In the genomic region with DNA sequence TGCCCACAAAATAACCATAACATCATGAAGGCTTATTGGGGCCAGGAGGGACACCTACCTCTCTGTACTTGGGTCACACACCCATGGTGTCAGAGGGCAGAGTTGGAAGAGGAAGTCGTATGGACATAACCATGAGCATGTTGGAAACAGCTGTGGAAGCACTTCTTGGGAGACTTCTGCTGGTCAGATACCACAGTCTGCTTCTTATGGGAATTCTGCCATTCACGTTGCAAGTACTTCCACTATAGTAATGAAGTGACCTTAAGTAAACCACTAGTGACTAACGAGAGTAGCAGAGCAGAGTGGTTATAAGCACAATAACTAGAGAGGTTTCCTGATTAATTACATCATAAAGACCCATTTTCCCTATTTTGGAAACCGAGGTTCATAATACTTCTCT, we compare ENCODE assay signal across 17 cellular contexts.
DNase-seq lines count a peak whose midpoint lies in the region; ATAC-seq, FAIRE-seq and TF ChIP-seq lines count a peak whose summit lies in the region.
"Had no signal": no experiment of that assay in that cellular context is flagged by ENCODE, and none has a peak within 500 bp of the region (broad histone marks: within the 10 kb centered on the region; RNA-seq: fewer than 3 reads in every experiment).

No MANE protein-coding gene starts in this region.

- no peak overlapping the region for H3K56ac ChIP-seq in H9 (ENCODE audit: insufficient read length, low read depth, low read length)

- H3K79me2 ChIP-seq in H9 (ENCODE audit: insufficient read depth, low read length) = no peaks in the 10 kb centered on the region

- no peak overlapping the region for H2AFZ ChIP-seq in H9 (ENCODE audit: low read length)

- no peak overlapping the region for H3K9ac ChIP-seq in H9 (ENCODE audit: extremely low read depth, insufficient read length, low read length)
- H3K9ac ChIP-seq: BLaER1 had no signal

- no peaks in the 10 kb centered on the region for H3K36me3 Mint-ChIP-seq in H9 (ENCODE audit: insufficient read depth in 1 of 3, low read depth in 3 of 3)
- H3K36me3 Mint-ChIP-seq in stimulated activated effector memory CD8-positive, alpha-beta T cell treated with anti-CD3 and anti-CD28 coated beads, Interleukin-12 subunit alpha, Interleukin-12 subunit beta, amount 100 ng/mL, for 72 hours = no peaks in the 10 kb centered on the region
- no peaks in the 10 kb centered on the region for H3K36me3 Mint-ChIP-seq in activated T-helper 1 cell treated with anti-CD3 and anti-CD28 coated beads, Interleukin-12 subunit alpha, Interleukin-12 subunit beta, Interleukin-2, Interleukin-4 antibody, amounts not matched to agents 30 ng/mL and 10 ng/mL and 1 ng/mL, durations not matched to agents 14 hours and 24 hours and 36 hours (ENCODE audit: low read depth)
- H3K36me3 Mint-ChIP-seq: CD8-positive, alpha-beta memory T cell had no signal

- peaks cover 6% of the 10 kb centered on the region; the same call in 1 of the 2 replicates for H3K4me1 ChIP-seq in H9 (ENCODE audit: insufficient read depth, low read length)
- H3K4me1 ChIP-seq: BLaER1 had no signal

- H3K4me2 ChIP-seq in H9 (ENCODE audit: insufficient read depth, insufficient read length, low read length) = no peak overlapping the region
- H3K4me2 ChIP-seq: BLaER1 had no signal

- H3K27ac ChIP-seq in H9 (ENCODE audit: insufficient read length, low read depth, low read length) (peak overlapping the region; percentile 52), brain microvascular endothelial cell (no peak overlapping the region)
- H3K27ac ChIP-seq: BLaER1 had no signal

- WGBS in H9 (ENCODE audit: extremely low coverage, insufficient read length, low lambda C conversion rate) = no CpG with 5 or more reads among the region's 4 CpGs

- H3K18ac ChIP-seq in H9 (ENCODE audit: insufficient read length, low read depth, low read length) = no peak overlapping the region

- H3K4me3 Mint-ChIP-seq in H9 = no peak overlapping the region
- no peak overlapping the region for H3K4me3 Mint-ChIP-seq in stimulated activated effector memory CD8-positive, alpha-beta T cell treated with anti-CD3 and anti-CD28 coated beads, Interleukin-12 subunit alpha, Interleukin-12 subunit beta, amount 100 ng/mL, for 72 hours
- no peak overlapping the region for H3K4me3 Mint-ChIP-seq in activated T-helper 1 cell treated with anti-CD3 and anti-CD28 coated beads, Interleukin-12 subunit alpha, Interleukin-12 subunit beta, Interleukin-2, Interleukin-4 antibody, amounts not matched to agents 30 ng/mL and 10 ng/mL and 1 ng/mL, durations not matched to agents 14 hours and 24 hours and 36 hours
- H3K4me3 Mint-ChIP-seq: CD8-positive, alpha-beta memory T cell had no signal

- no peak overlapping the region for H4K5ac ChIP-seq in H9 (ENCODE audit: insufficient read length, low read depth, low read length)

- no peaks in the 10 kb centered on the region for H3K9me3 Mint-ChIP-seq in H9
- peaks cover 9% of the 10 kb centered on the region for H3K9me3 Mint-ChIP-seq in stimulated activated effector memory CD8-positive, alpha-beta T cell treated with anti-CD3 and anti-CD28 coated beads, Interleukin-12 subunit alpha, Interleukin-12 subunit beta, amount 100 ng/mL, for 72 hours
- H3K9me3 Mint-ChIP-seq in activated T-helper 1 cell treated with anti-CD3 and anti-CD28 coated beads, Interleukin-12 subunit alpha, Interleukin-12 subunit beta, Interleukin-2, Interleukin-4 antibody, amounts not matched to agents 30 ng/mL and 10 ng/mL and 1 ng/mL, durations not matched to agents 14 hours and 24 hours and 36 hours = no peaks in the 10 kb centered on the region

- ATAC-seq in stimulated activated effector memory CD8-positive, alpha-beta T cell treated with anti-CD3 and anti-CD28 coated beads, Interleukin-12 subunit alpha, Interleukin-12 subunit beta, amount 100 ng/mL, for 72 hours = no peak

- H2BK12ac ChIP-seq in H9 (ENCODE audit: insufficient read length, low read depth, low read length) = no peak overlapping the region

- no peak overlapping the region for H2BK120ac ChIP-seq in H9 (ENCODE audit: low read depth, low read length, poor library complexity, severe bottlenecking)

- no peaks in the 10 kb centered on the region for H4K20me1 ChIP-seq in H9 (ENCODE audit: control insufficient read depth, insufficient read depth, insufficient read length)
- H4K20me1 ChIP-seq: BLaER1 had no signal

- no peak overlapping the region for H2BK20ac ChIP-seq in H9 (ENCODE audit: low read depth, low read length, poor library complexity, severe bottlenecking)

- no peaks in the 10 kb centered on the region for H3K9me3 ChIP-seq in H9 (ENCODE audit: control insufficient read depth, low read depth, low read length)
- H3K9me3 ChIP-seq: BLaER1 had no signal

- no peak overlapping the region for H3T11ph ChIP-seq in H9 (ENCODE audit: low read length)

- no peaks in the 10 kb centered on the region for H3K27me3 ChIP-seq in H9 (ENCODE audit: insufficient read depth, low read length)
- H3K27me3 ChIP-seq in brain microvascular endothelial cell (replicated peaks) = no peaks in the 10 kb centered on the region
- H3K27me3 ChIP-seq: BLaER1 had no signal

- no peaks in the 10 kb centered on the region for H3K36me3 ChIP-seq in brain microvascular endothelial cell (replicated peaks)
- H3K36me3 ChIP-seq: BLaER1 had no signal

- peak overlapping the region in 1 of 3 experiments; percentile 6; a peak in 1 of 7 replicates for H3K27ac Mint-ChIP-seq in H9
- no peak overlapping the region for H3K27ac Mint-ChIP-seq in stimulated activated effector memory CD8-positive, alpha-beta T cell treated with anti-CD3 and anti-CD28 coated beads, Interleukin-12 subunit alpha, Interleukin-12 subunit beta, amount 100 ng/mL, for 72 hours
- H3K27ac Mint-ChIP-seq in activated T-helper 1 cell treated with anti-CD3 and anti-CD28 coated beads, Interleukin-12 subunit alpha, Interleukin-12 subunit beta, Interleukin-2, Interleukin-4 antibody, amounts not matched to agents 30 ng/mL and 10 ng/mL and 1 ng/mL, durations not matched to agents 14 hours and 24 hours and 36 hours = no peak overlapping the region
- H3K27ac Mint-ChIP-seq: CD8-positive, alpha-beta memory T cell had no signal

- no peak for TF ChIP-seq POLR2A in H54 (IDR thresholded peaks at IDR 0.05; ENCODE audit: low read depth, low read length)

- in situ Hi-C loops in brain microvascular endothelial cell (cut with HindIII; ENCODE audit: low pct_ligation_motif_present, low sequenced_read_pairs) = no loop called here

- no peak overlapping the region for H2BK15ac ChIP-seq in H9 (ENCODE audit: low read depth, low read length)

- H3K27me3 Mint-ChIP-seq in H9 (ENCODE audit: low read depth) = peaks cover under 1% of the 10 kb centered on the region; the same call in 1 of the 2 replicates
- H3K27me3 Mint-ChIP-seq in activated T-helper 1 cell treated with anti-CD3 and anti-CD28 coated beads, Interleukin-12 subunit alpha, Interleukin-12 subunit beta, Interleukin-2, Interleukin-4 antibody, amounts not matched to agents 30 ng/mL and 10 ng/mL and 1 ng/mL, durations not matched to agents 14 hours and 24 hours and 36 hours (ENCODE audit: insufficient read depth) = no peaks in the 10 kb centered on the region
- H3K27me3 Mint-ChIP-seq: CD8-positive, alpha-beta memory T cell had no signal

- no peak overlapping the region for H3K14ac ChIP-seq in H9 (ENCODE audit: insufficient read depth, low read length)

- intact Hi-C loops in activated T-helper 1 cell treated with anti-CD3 and anti-CD28 coated beads, Interleukin-12 subunit alpha, Interleukin-12 subunit beta, Interleukin-2, Interleukin-4 antibody, amounts not matched to agents 30 ng/mL and 10 ng/mL and 1 ng/mL, durations not matched to agents 14 hours and 24 hours and 36 hours (cut with micrococcal nuclease) = no loop called here

- H3K4me3 ChIP-seq in AG09309 (ENCODE audit: control insufficient read depth, low read depth, low read length) = no peak overlapping the region
- H3K4me3 ChIP-seq in brain microvascular endothelial cell (ENCODE audit: low read depth, low read length) = no peak overlapping the region
- H3K4me3 ChIP-seq: BLaER1 had no signal

- TF ChIP-seq CTCF in AG09309 (IDR thresholded peaks at IDR 0.05; ENCODE audit: control insufficient read depth, insufficient read depth, low read depth, low read length, missing control alignments) (no peak), H9 (conservative IDR thresholded peaks at IDR 0.05) (no peak), brain microvascular endothelial cell (IDR thresholded peaks at IDR 0.05; ENCODE audit: low read depth, low read length, missing control alignments) (peak; percentile 44)

- no peak overlapping the region for H2AK5ac ChIP-seq in H9 (ENCODE audit: insufficient read length, low read length)

- no peak overlapping the region for H2BK5ac ChIP-seq in H9 (ENCODE audit: insufficient read length, low read length)

- H3K4ac ChIP-seq in H9 (ENCODE audit: low read depth, low read length) = no peak overlapping the region

- no peak overlapping the region for H4K91ac ChIP-seq in H9 (ENCODE audit: insufficient read length, low read depth, low read length)

- H4K8ac ChIP-seq in H9 (replicated peaks; ENCODE audit: insufficient read length, low read depth, low read length) = no peak overlapping the region

- no peaks in the 10 kb centered on the region for H3K79me1 ChIP-seq in H9 (ENCODE audit: insufficient read depth, low read depth, low read length, poor library complexity, severe bottlenecking)

- H3K23me2 ChIP-seq in H9 (ENCODE audit: insufficient read length, low read depth, low read length, poor library complexity, severe bottlenecking) = no peaks in the 10 kb centered on the region

- H3K23ac ChIP-seq in H9 (ENCODE audit: insufficient read length, low read depth, low read length) = no peak overlapping the region

- no peak for FAIRE-seq in H54 (lab: Jason Lieb, UNC)

- DNase-seq in AG09309 (ENCODE audit: low read depth) = peak; percentile 16
- DNase-seq in H9 = no peak
- no peak for DNase-seq in brain microvascular endothelial cell
- DNase-seq in myocyte (ENCODE audit: low read depth) = peak; percentile 66
- no peak for DNase-seq in stimulated activated effector memory CD8-positive, alpha-beta T cell treated with anti-CD3 and anti-CD28 coated beads, Interleukin-12 subunit alpha, Interleukin-12 subunit beta, amount 100 ng/mL, for 72 hours (ENCODE audit: low spot score in 2 of 2)
- no peak for DNase-seq in H54 (ENCODE audit: insufficient read length, low spot score)
- no peak for DNase-seq in activated T-helper 1 cell treated with anti-CD3 and anti-CD28 coated beads, Interleukin-12 subunit alpha, Interleukin-12 subunit beta, Interleukin-2, Interleukin-4 antibody, amounts not matched to agents 30 ng/mL and 10 ng/mL and 1 ng/mL, durations not matched to agents 14 hours and 24 hours and 36 hours (ENCODE audit: low spot score)
- DNase-seq: CD8-positive, alpha-beta memory T cell; H7; Kasumi-1; MV-4-11; NCI-H1436 treated with DMSO at 0.1 percent for 48 hours; NCI-H2081; NCI-H2227 treated with DMSO at 0.1 percent for 48 hours; NCI-H524 treated with DMSO at 0.1 percent for 48 hours; RPMI8226 had no signal

- peaks cover 28 to 39% of the 10 kb centered on the region in 2 experiments for H3K4me1 Mint-ChIP-seq in H9
- no peaks in the 10 kb centered on the region for H3K4me1 Mint-ChIP-seq in stimulated activated effector memory CD8-positive, alpha-beta T cell treated with anti-CD3 and anti-CD28 coated beads, Interleukin-12 subunit alpha, Interleukin-12 subunit beta, amount 100 ng/mL, for 72 hours
- no peaks in the 10 kb centered on the region for H3K4me1 Mint-ChIP-seq in activated T-helper 1 cell treated with anti-CD3 and anti-CD28 coated beads, Interleukin-12 subunit alpha, Interleukin-12 subunit beta, Interleukin-2, Interleukin-4 antibody, amounts not matched to agents 30 ng/mL and 10 ng/mL and 1 ng/mL, durations not matched to agents 14 hours and 24 hours and 36 hours (ENCODE audit: low read depth)
- H3K4me1 Mint-ChIP-seq: CD8-positive, alpha-beta memory T cell had no signal

Comparison
In these comparisons a context has a peak if more than half of its experiments do, and no peak if none do; other contexts are left out.
1. DNase-seq: peak in AG09309 (single experiment) and myocyte (single experiment); none in H9 (single experiment), brain microvascular endothelial cell (single experiment), stimulated activated effector memory CD8-positive, alpha-beta T cell treated with anti-CD3 and anti-CD28 coated beads, Interleukin-12 subunit alpha, Interleukin-12 subunit beta, amount 100 ng/mL, for 72 hours (0 of 2), H54 (single experiment) and activated T-helper 1 cell treated with anti-CD3 and anti-CD28 coated beads, Interleukin-12 subunit alpha, Interleukin-12 subunit beta, Interleukin-2, Interleukin-4 antibody, amounts not matched to agents 30 ng/mL and 10 ng/mL and 1 ng/mL, durations not matched to agents 14 hours and 24 hours and 36 hours (single experiment).